In the genomic region with DNA sequence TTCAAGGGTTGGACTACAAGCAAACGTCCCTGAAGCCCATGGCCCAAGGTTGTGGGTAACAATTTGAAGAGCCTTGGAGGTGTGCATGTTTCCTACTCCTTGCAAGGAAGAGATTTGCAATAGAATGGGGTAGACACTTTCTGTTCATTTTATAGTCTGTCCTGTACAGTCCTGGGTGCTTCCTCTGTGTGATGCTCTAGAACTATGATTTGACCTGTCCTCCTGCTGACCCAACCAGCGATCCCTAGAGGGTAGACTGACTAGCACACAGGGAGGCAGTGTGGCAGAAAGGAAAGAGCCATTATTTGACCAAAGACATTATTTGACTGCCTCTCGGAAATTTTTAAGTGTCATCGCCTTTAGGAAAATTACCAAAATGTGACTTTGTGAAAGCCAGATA, we compare ENCODE assay signal across 39 cellular contexts.
"Had no signal": no experiment of that assay in that cellular context is flagged by ENCODE, and none has a peak within 500 bp of the region (broad histone marks: within the 10 kb centered on the region; RNA-seq: fewer than 3 reads in every experiment).

No MANE protein-coding gene starts in this region.

- H3K27ac Mint-ChIP-seq: activated naive CD4-positive, alpha-beta T cell treated with anti-CD3 and anti-CD28 coated beads for 36 hours; activated naive CD4-positive, alpha-beta T cell treated with anti-CD3 and anti-CD28 coated beads, Interleukin-2, amount 10 ng/mL, durations not matched to agents 7 days and 5 days; activated naive CD4-positive, alpha-beta T cell treated with anti-CD3 and anti-CD28 coated beads, Interleukin-2, amount 50 U/mL, for 24 hours; activated naive CD4-positive, alpha-beta T cell treated with anti-CD3 and anti-CD28 coated beads, Interleukin-2, amount 50 U/mL, for 72 hours; activated naive CD8-positive, alpha-beta T cell; activated naive CD8-positive, alpha-beta T cell treated with anti-CD3 and anti-CD28 coated beads for 36 hours; activated naive CD8-positive, alpha-beta T cell treated with anti-CD3 and anti-CD28 coated beads, Interleukin-2, amount 10 ng/mL, durations not matched to agents 7 days and 5 days; activated naive CD8-positive, alpha-beta T cell treated with anti-CD3 and anti-CD28 coated beads, Interleukin-2, amount 50 U/mL, for 24 hours; activated T-cell treated with anti-CD3 and anti-CD28 coated beads, Interleukin-2, amount 50 U/mL, for 24 hours; activated T-cell treated with anti-CD3 and anti-CD28 coated beads, Interleukin-2, amount 50 U/mL, for 72 hours; activated T-helper 1 cell treated with anti-CD3 and anti-CD28 coated beads, Interleukin-12 subunit alpha, Interleukin-12 subunit beta, Interleukin-2, Interleukin-4 antibody, amounts not matched to agents 30 ng/mL and 10 ng/mL and 1 ng/mL, durations not matched to agents 14 hours and 24 hours and 36 hours; activated T-helper 17 cell treated with anti-CD3 and anti-CD28 coated beads, Interleukin-2, amount 50 U/mL, for 72 hours; activated T-helper 2 cell treated with anti-CD3 and anti-CD28 coated beads, Interferon-gamma antibody, Interleukin-2, Interleukin-4, amounts not matched to agents 10 μg/mL and 5 μg/mL and 100 μg/mL, durations not matched to agents 14 hours and 24 hours and 36 hours; brain had no signal

- H3K27me3 ChIP-seq: adrenal gland, ascending aorta, body of pancreas, brain microvascular endothelial cell, breast epithelium, cardiac muscle cell had no signal

- H3K4me3 ChIP-seq: adrenal gland, ascending aorta, body of pancreas, breast epithelium, cardiac muscle cell had no signal

- H3K36me3 ChIP-seq: adrenal gland, ascending aorta, brain microvascular endothelial cell, breast epithelium, cardiac muscle cell had no signal

- H3K9me3 ChIP-seq: adrenal gland, ascending aorta, body of pancreas, breast epithelium had no signal

- H3K27ac ChIP-seq: adrenal gland, ascending aorta, body of pancreas, brain microvascular endothelial cell, breast epithelium, cardiac muscle cell had no signal

- H3K27me3 Mint-ChIP-seq: activated naive CD4-positive, alpha-beta T cell treated with anti-CD3 and anti-CD28 coated beads, Interleukin-2, amount 10 ng/mL, durations not matched to agents 7 days and 5 days; activated naive CD8-positive, alpha-beta T cell treated with anti-CD3 and anti-CD28 coated beads, Interleukin-2, amount 10 ng/mL, durations not matched to agents 7 days and 5 days; activated naive CD8-positive, alpha-beta T cell treated with anti-CD3 and anti-CD28 coated beads, Interleukin-2, amount 50 U/mL, for 24 hours; central memory CD8-positive, alpha-beta T cell had no signal

- H3K4me1 ChIP-seq: adrenal gland, ascending aorta, body of pancreas, breast epithelium had no signal

- H3K36me3 Mint-ChIP-seq: activated naive CD4-positive, alpha-beta T cell treated with anti-CD3 and anti-CD28 coated beads, Interleukin-2, amount 10 ng/mL, durations not matched to agents 7 days and 5 days; activated naive CD4-positive, alpha-beta T cell treated with anti-CD3 and anti-CD28 coated beads, Interleukin-2, amount 50 U/mL, for 24 hours; activated naive CD4-positive, alpha-beta T cell treated with anti-CD3 and anti-CD28 coated beads, Interleukin-2, amount 50 U/mL, for 72 hours; activated naive CD8-positive, alpha-beta T cell; activated naive CD8-positive, alpha-beta T cell treated with anti-CD3 and anti-CD28 coated beads for 36 hours; activated naive CD8-positive, alpha-beta T cell treated with anti-CD3 and anti-CD28 coated beads, Interleukin-2, amount 10 ng/mL, durations not matched to agents 7 days and 5 days; brain had no signal

- H3K4me1 Mint-ChIP-seq: activated naive CD4-positive, alpha-beta T cell treated with anti-CD3 and anti-CD28 coated beads, Interleukin-2, amount 10 ng/mL, durations not matched to agents 7 days and 5 days; activated naive CD4-positive, alpha-beta T cell treated with anti-CD3 and anti-CD28 coated beads, Interleukin-2, amount 50 U/mL, for 24 hours; activated naive CD8-positive, alpha-beta T cell treated with anti-CD3 and anti-CD28 coated beads for 36 hours; activated naive CD8-positive, alpha-beta T cell treated with anti-CD3 and anti-CD28 coated beads, Interleukin-2, amount 10 ng/mL, durations not matched to agents 7 days and 5 days; activated naive CD8-positive, alpha-beta T cell treated with anti-CD3 and anti-CD28 coated beads, Interleukin-2, amount 50 U/mL, for 24 hours; activated T-helper 17 cell treated with anti-CD3 and anti-CD28 coated beads, Interleukin-2, amount 50 U/mL, for 72 hours; brain; central memory CD8-positive, alpha-beta T cell had no signal

- FAIRE-seq: astrocyte, bronchial epithelial cell had no signal

- H3K9me3 Mint-ChIP-seq: activated naive CD4-positive, alpha-beta T cell treated with anti-CD3 and anti-CD28 coated beads for 36 hours; activated naive CD4-positive, alpha-beta T cell treated with anti-CD3 and anti-CD28 coated beads, Interleukin-2, amount 10 ng/mL, durations not matched to agents 7 days and 5 days; activated naive CD4-positive, alpha-beta T cell treated with anti-CD3 and anti-CD28 coated beads, Interleukin-2, amount 50 U/mL, for 24 hours; activated naive CD4-positive, alpha-beta T cell treated with anti-CD3 and anti-CD28 coated beads, Interleukin-2, amount 50 U/mL, for 72 hours; activated naive CD8-positive, alpha-beta T cell treated with anti-CD3 and anti-CD28 coated beads for 36 hours; activated naive CD8-positive, alpha-beta T cell treated with anti-CD3 and anti-CD28 coated beads, Interleukin-2, amount 10 ng/mL, durations not matched to agents 7 days and 5 days; activated naive CD8-positive, alpha-beta T cell treated with anti-CD3 and anti-CD28 coated beads, Interleukin-2, amount 50 U/mL, for 24 hours; activated T-cell treated with anti-CD3 and anti-CD28 coated beads, Interleukin-2, amount 50 U/mL, for 24 hours; activated T-cell treated with anti-CD3 and anti-CD28 coated beads, Interleukin-2, amount 50 U/mL, for 4 hours; activated T-helper 1 cell treated with anti-CD3 and anti-CD28 coated beads, Interleukin-12 subunit alpha, Interleukin-12 subunit beta, Interleukin-2, Interleukin-4 antibody, amounts not matched to agents 30 ng/mL and 10 ng/mL and 1 ng/mL, durations not matched to agents 14 hours and 24 hours and 36 hours; activated T-helper 17 cell treated with anti-CD3 and anti-CD28 coated beads, Interleukin-2, amount 50 U/mL, for 72 hours; activated T-helper 2 cell treated with anti-CD3 and anti-CD28 coated beads, Interferon-gamma antibody, Interleukin-2, Interleukin-4, amounts not matched to agents 10 μg/mL and 5 μg/mL and 100 μg/mL, durations not matched to agents 14 hours and 24 hours and 36 hours; central memory CD8-positive, alpha-beta T cell had no signal

- H3K4me3 Mint-ChIP-seq: activated naive CD4-positive, alpha-beta T cell treated with anti-CD3 and anti-CD28 coated beads for 36 hours; activated naive CD4-positive, alpha-beta T cell treated with anti-CD3 and anti-CD28 coated beads, Interleukin-2, amount 10 ng/mL, durations not matched to agents 7 days and 5 days; activated naive CD4-positive, alpha-beta T cell treated with anti-CD3 and anti-CD28 coated beads, Interleukin-2, amount 50 U/mL, for 24 hours; activated naive CD8-positive, alpha-beta T cell; activated naive CD8-positive, alpha-beta T cell treated with anti-CD3 and anti-CD28 coated beads for 36 hours; activated naive CD8-positive, alpha-beta T cell treated with anti-CD3 and anti-CD28 coated beads, Interleukin-2, amount 10 ng/mL, durations not matched to agents 7 days and 5 days; activated naive CD8-positive, alpha-beta T cell treated with anti-CD3 and anti-CD28 coated beads, Interleukin-2, amount 50 U/mL, for 24 hours; activated T-cell treated with anti-CD3 and anti-CD28 coated beads, Interleukin-2, amount 50 U/mL, for 24 hours; activated T-cell treated with anti-CD3 and anti-CD28 coated beads, Interleukin-2, amount 50 U/mL, for 4 hours; activated T-cell treated with anti-CD3 and anti-CD28 coated beads, Interleukin-2, amount 50 U/mL, for 72 hours; activated T-helper 1 cell treated with anti-CD3 and anti-CD28 coated beads, Interleukin-12 subunit alpha, Interleukin-12 subunit beta, Interleukin-2, Interleukin-4 antibody, amounts not matched to agents 30 ng/mL and 10 ng/mL and 1 ng/mL, durations not matched to agents 14 hours and 24 hours and 36 hours; activated T-helper 17 cell treated with anti-CD3 and anti-CD28 coated beads, Interleukin-2, amount 50 U/mL, for 72 hours; brain; central memory CD8-positive, alpha-beta T cell had no signal

- DNase-seq: activated effector memory CD4-positive, alpha-beta T cell treated with anti-CD3 and anti-CD28 coated beads, Interleukin-2, amount 50 U/mL, for 16 hours; activated effector memory CD4-positive, alpha-beta T cell treated with Interleukin-2 at 50 U/mL for 16 hours; activated gamma-delta T cell; activated gamma-delta T cell treated with Interleukin-2 at 50 U/mL for 16 hours; activated naive CD4-positive, alpha-beta T cell; activated naive CD4-positive, alpha-beta T cell treated with anti-CD3 and anti-CD28 coated beads for 36 hours; activated naive CD4-positive, alpha-beta T cell treated with anti-CD3 and anti-CD28 coated beads, Interleukin-2, amount 10 ng/mL, durations not matched to agents 7 days and 5 days; activated naive CD4-positive, alpha-beta T cell treated with anti-CD3 and anti-CD28 coated beads, Interleukin-2, amount 50 U/mL, for 16 hours; activated naive CD4-positive, alpha-beta T cell treated with Interleukin-2 at 50 U/mL for 16 hours; activated naive CD8-positive, alpha-beta T cell treated with anti-CD3 and anti-CD28 coated beads for 36 hours; activated naive CD8-positive, alpha-beta T cell treated with anti-CD3 and anti-CD28 coated beads, Interleukin-2, amount 10 ng/mL, durations not matched to agents 7 days and 5 days; activated naive CD8-positive, alpha-beta T cell treated with anti-CD3 and anti-CD28 coated beads, Interleukin-2, amount 50 U/mL, for 24 hours; activated T-cell treated with anti-CD3 and anti-CD28 coated beads, Interleukin-2, amount 50 U/mL, for 1 hour; activated T-cell treated with anti-CD3 and anti-CD28 coated beads, Interleukin-2, amount 50 U/mL, for 24 hours; activated T-cell treated with anti-CD3 and anti-CD28 coated beads, Interleukin-2, amount 50 U/mL, for 4 hours; activated T-cell treated with anti-CD3 and anti-CD28 coated beads, Interleukin-2, amount 50 U/mL, for 48 hours; activated T-cell treated with anti-CD3 and anti-CD28 coated beads, Interleukin-2, amount 50 U/mL, for 72 hours; adrenal gland; amniotic stem cell; amygdala; anterior cingulate cortex; aorta; body of pancreas; brain microvascular endothelial cell; central memory CD4-positive, alpha-beta T cell; cerebellar nuclear complex had no signal

- ATAC-seq: activated naive CD4-positive, alpha-beta T cell treated with anti-CD3 and anti-CD28 coated beads, Interleukin-2, amount 50 U/mL, for 72 hours; activated naive CD8-positive, alpha-beta T cell treated with anti-CD3 and anti-CD28 coated beads, Interleukin-2, amount 50 U/mL, for 24 hours; activated T-cell treated with anti-CD3 and anti-CD28 coated beads, Interleukin-2, amount 50 U/mL, for 4 hours; activated T-cell treated with anti-CD3 and anti-CD28 coated beads, Interleukin-2, amount 50 U/mL, for 72 hours; activated T-helper 17 cell treated with anti-CD3 and anti-CD28 coated beads, Interleukin-2, amount 50 U/mL, for 72 hours; body of pancreas had no signal
